ENCODE assay signal across 20 cellular contexts in the genomic region with DNA sequence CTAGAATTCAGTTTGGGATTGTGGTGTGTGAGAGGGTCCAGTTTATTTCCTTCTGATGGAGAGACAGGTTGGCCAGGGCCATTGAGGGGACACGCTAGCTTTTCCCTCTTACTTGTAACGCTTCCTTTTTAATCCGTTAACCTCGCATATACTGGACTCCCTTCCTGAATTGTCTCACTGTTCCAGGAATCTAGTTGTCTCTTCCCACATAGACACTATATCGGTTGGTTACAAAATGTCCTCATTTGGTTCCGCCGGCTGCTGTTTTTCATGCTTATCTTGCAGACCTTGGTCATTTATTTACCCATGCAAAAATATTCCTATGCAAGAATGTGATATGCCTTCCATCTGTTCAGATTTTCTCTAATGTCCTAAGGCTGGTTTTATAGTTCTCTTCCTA. TPM values are rescaled to one million over a fixed set of nuclear protein-coding genes. Genes with fewer than 3 reads are reported as not detected.
DNase-seq lines count a peak whose midpoint lies in the region; ATAC-seq, FAIRE-seq and TF ChIP-seq lines count a peak whose summit lies in the region.
"Had no signal": no experiment of that assay in that cellular context is flagged by ENCODE, and none has a peak within 500 bp of the region (broad histone marks: within the 10 kb centered on the region; RNA-seq: fewer than 3 reads in every experiment).

No MANE protein-coding gene starts in this region.

- no peaks in the 10 kb centered on the region for H3K36me3 ChIP-seq in liver (ENCODE audit: control insufficient read depth in 4 of 4, insufficient read depth in 3 of 4, low read depth in 1 of 4, low read length in 3 of 4)
- no peaks in the 10 kb centered on the region for H3K36me3 ChIP-seq in HepG2 (replicated peaks in 1 of 2; ENCODE audit: control insufficient read depth in 1 of 2, insufficient read depth in 2 of 2, low read length in 2 of 2)
- no peaks in the 10 kb centered on the region for H3K36me3 ChIP-seq in endocrine pancreas (ENCODE audit: control insufficient read depth, insufficient read depth, low read length)
- H3K36me3 ChIP-seq in aorta (ENCODE audit: control insufficient read depth in 1 of 2, insufficient read depth in 2 of 2, low read length in 1 of 2) = no peaks in the 10 kb centered on the region
- H3K36me3 ChIP-seq: brain microvascular endothelial cell, tibial artery had no signal

- intact Hi-C loops in HepG2 (cut with micrococcal nuclease; ENCODE audit: unreplicated experiment) (loop anchor here (2.0 kb wide), 1 partner anchor 39 kb away; no protein-coding TSS in a partner anchor), aorta (cut with DNase I) (loop anchor here in 1 of 2 donors (2.0 kb wide), 1 partner anchor 39 kb away; no protein-coding TSS in a partner anchor)

- no peaks in the 10 kb centered on the region for H4K20me1 ChIP-seq in HepG2 (ENCODE audit: insufficient read depth, low read length)

- H3K9me3 Mint-ChIP-seq in type B pancreatic cell = no peaks in the 10 kb centered on the region
- H3K9me3 Mint-ChIP-seq: activated naive CD4-positive, alpha-beta T cell treated with anti-CD3 and anti-CD28 coated beads, Interleukin-2, amount 10 ng/mL, durations not matched to agents 7 days and 5 days had no signal

- H3K27me3 ChIP-seq in liver (ENCODE audit: control insufficient read depth in 4 of 4, insufficient read depth in 4 of 4, low read length in 3 of 4) (no peaks in the 10 kb centered on the region), HepG2 (ENCODE audit: control insufficient read depth in 1 of 2, insufficient read depth in 2 of 2, low read length in 2 of 2) (peaks cover 0 to 13% of the 10 kb centered on the region in 2 experiments; a peak in 3 of 5 replicates), endocrine pancreas (ENCODE audit: control insufficient read depth, insufficient read depth, low read length) (no peaks in the 10 kb centered on the region), aorta (ENCODE audit: control insufficient read depth in 1 of 2, insufficient read depth in 2 of 2, low read length in 1 of 2) (no peaks in the 10 kb centered on the region)
- H3K27me3 ChIP-seq: brain microvascular endothelial cell had no signal

- peak overlapping the region in 2 of 3 donors; percentile 41 to 50 for H3K4me3 ChIP-seq in liver (ENCODE audit: low read depth in 1 of 3, low read length in 3 of 3)
- no peak overlapping the region for H3K4me3 ChIP-seq in HepG2 (replicated peaks in 1 of 3; ENCODE audit: insufficient read depth in 1 of 3, low read depth in 2 of 3, low read length in 3 of 3)
- H3K4me3 ChIP-seq in endocrine pancreas (ENCODE audit: control insufficient read depth, insufficient read depth, low read length) = peak overlapping the region; percentile 64
- peak overlapping the region; percentile 4 to 41 for H3K4me3 ChIP-seq in aorta (ENCODE audit: low read length in 2 of 2)

- no peaks in the 10 kb centered on the region for H3K4me1 Mint-ChIP-seq in type B pancreatic cell (ENCODE audit: unreplicated experiment)

- POLR2A ChIA-PET in HepG2 (lab: Yijun Ruan, JAX) = no interaction called here

- no peak overlapping the region for H2AFZ ChIP-seq in HepG2 (ENCODE audit: low read length)

- DNase-seq in HepG2 (ENCODE audit: low spot score) (no peak), occipital lobe (lab: John Stamatoyannopoulos, UW) (peak; percentile 25), aorta (no peak), NCI-H146 (lab: John Stamatoyannopoulos, UW) (no peak), type B pancreatic cell (ENCODE audit: extremely low spot score, unreplicated experiment) (no peak)
- DNase-seq: DMS53, NCI-H1105, NCI-H510A treated with DMSO at 0.1 percent for 48 hours had no signal

- TF ChIP-seq CTCF in liver (IDR thresholded peaks at IDR 0.05; ENCODE audit: low read depth, low read length, missing input control) (no peak), HepG2 (CRISPR knock-in tag; IDR thresholded peaks at IDR 0.05) (no peak), type B pancreatic cell (conservative IDR thresholded peaks at IDR 0.05) (no peak)

- in situ Hi-C loops in HepG2 (cut with HindIII; ENCODE audit: extremely low pct_ligation_motif_present, low pct_unique_long_range_greater_than_20kb) = no loop called here

- H3K27ac Mint-ChIP-seq in type B pancreatic cell = no peak overlapping the region
- H3K27ac Mint-ChIP-seq: activated naive CD4-positive, alpha-beta T cell treated with anti-CD3 and anti-CD28 coated beads, Interleukin-2, amount 10 ng/mL, durations not matched to agents 7 days and 5 days; CD4-positive, CD25-positive, alpha-beta regulatory T cell had no signal

- ATAC-seq in HepG2 (no peak), aorta (ENCODE audit: low FRiP score) (no peak), GM21737 (IDR thresholded peaks at IDR 0.05; ENCODE audit: unreplicated experiment) (no peak)

- no peak overlapping the region for H3K4me2 ChIP-seq in HepG2 (ENCODE audit: low read depth, low read length)

- H3K36me3 Mint-ChIP-seq in type B pancreatic cell = no peaks in the 10 kb centered on the region
- H3K36me3 Mint-ChIP-seq: activated naive CD4-positive, alpha-beta T cell treated with anti-CD3 and anti-CD28 coated beads, Interleukin-2, amount 10 ng/mL, durations not matched to agents 7 days and 5 days; CD4-positive, CD25-positive, alpha-beta regulatory T cell had no signal

- H3K4me3 Mint-ChIP-seq in type B pancreatic cell = no peak overlapping the region
- H3K4me3 Mint-ChIP-seq: activated naive CD4-positive, alpha-beta T cell treated with anti-CD3 and anti-CD28 coated beads, Interleukin-2, amount 10 ng/mL, durations not matched to agents 7 days and 5 days; CD4-positive, CD25-positive, alpha-beta regulatory T cell had no signal

- H3K79me2 ChIP-seq in HepG2 (ENCODE audit: insufficient read depth, low read length) = no peaks in the 10 kb centered on the region

- CTCF ChIA-PET in HepG2 (lab: Yijun Ruan, JAX; ENCODE audit: low intra/inter-chr PET ratio, low total read pairs) = interaction anchor here (1.2 to 1.5 kb wide), 2 partner anchors 38 to 39 kb away, joined by 7 to 8 read pairs; no protein-coding TSS in a partner anchor

- no peak overlapping the region for H3K9ac ChIP-seq in liver (ENCODE audit: low read depth in 1 of 2, low read length in 2 of 2)
- no peak overlapping the region for H3K9ac ChIP-seq in HepG2 (ENCODE audit: insufficient read depth, low read depth, low read length)
- peak overlapping the region; percentile 68 for H3K9ac ChIP-seq in endocrine pancreas (ENCODE audit: control insufficient read depth, insufficient read depth, low read length)

- TF ChIP-seq POLR2A in HepG2 (IDR thresholded peaks at IDR 0.05; ENCODE audit: insufficient read depth in 1 of 2, low read depth in 2 of 2, low read length in 2 of 2) = no peak

- BruUV-seq in HepG2 (replicated peaks; lab: Mats Ljungman, UMichigan) = no TSS peak

- TF ChIP-seq RAD21 in liver (IDR thresholded peaks at IDR 0.05) (no peak), HepG2 (CRISPR knock-in tag; IDR thresholded peaks at IDR 0.05) (no peak)

- TF ChIP-seq EP300 in HepG2 (IDR thresholded peaks at IDR 0.05; ENCODE audit: low read depth in 2 of 2, low read length in 2 of 2) (no peak), HepG2 (CRISPR knock-in tag; IDR thresholded peaks at IDR 0.05; ENCODE audit: borderline replicate concordance) (no peak)

- H3K4me1 ChIP-seq in liver (ENCODE audit: control insufficient read depth in 4 of 4, insufficient read depth in 4 of 4, low read length in 3 of 4) = peaks cover 3 to 11% (median 6%) of the 10 kb centered on the region in 4 donors
- H3K4me1 ChIP-seq in HepG2 (ENCODE audit: insufficient read depth, low read length) = no peaks in the 10 kb centered on the region
- no peaks in the 10 kb centered on the region for H3K4me1 ChIP-seq in endocrine pancreas (ENCODE audit: control insufficient read depth, insufficient read depth, low read length)
- no peaks in the 10 kb centered on the region for H3K4me1 ChIP-seq in aorta (ENCODE audit: control insufficient read depth in 1 of 2, insufficient read depth in 2 of 2, low read length in 2 of 2)

- H3K27ac ChIP-seq in liver (ENCODE audit: low read depth in 1 of 2, low read length in 2 of 2) = no peak overlapping the region
- no peak overlapping the region for H3K27ac ChIP-seq in HepG2 (ENCODE audit: extremely low read length, insufficient read depth, low read length)
- H3K27ac ChIP-seq in aorta (ENCODE audit: low read depth in 1 of 2, low read length in 2 of 2) = no peak overlapping the region
- H3K27ac ChIP-seq: brain microvascular endothelial cell, tibial artery had no signal

- no peak for FAIRE-seq in HepG2 (lab: Jason Lieb, UNC)
- FAIRE-seq: colon, keratinocyte had no signal

- 40% methylated on average over 7 of the region's 7 CpGs for WGBS in liver
- WGBS in HepG2 (ENCODE audit: low lambda C conversion rate) = 52% methylated on average over 7 of the region's 7 CpGs
- whole genome bisulfite sequencing in aorta, 2 donors = 11 to 14% methylated on average over 7 of the region's 7 CpGs

- H3K9me3 ChIP-seq in liver (ENCODE audit: control insufficient read depth in 4 of 4, low read length in 3 of 4) (no peaks in the 10 kb centered on the region), HepG2 (ENCODE audit: low read length) (no peaks in the 10 kb centered on the region), endocrine pancreas (ENCODE audit: control insufficient read depth, low read length) (no peaks in the 10 kb centered on the region), aorta (ENCODE audit: control insufficient read depth, low read length) (no peaks in the 10 kb centered on the region)
- H3K9me3 ChIP-seq: tibial artery had no signal

- peaks cover 12% of the 10 kb centered on the region for H3K27me3 Mint-ChIP-seq in type B pancreatic cell

RNA-seq across cellular contexts. Expression of a gene that starts 35.1 kb away (rescaled TPM):
- total RNA-seq in liver (1 to 10 TPM; 1.8 to 3.4 TPM), HepG2 (2016; rRNA removed; fragmentation: Illumina TruSeq; extraction: Trizol) (0.74 and 1.2 TPM in 2 replicates), occipital lobe (0.16 TPM), aorta (under 1 TPM in 1 of 2 donors, not detected in 1; 0.33 TPM), type B pancreatic cell (ENCODE audit: low replicate concordance) (1.1 and 2.5 TPM in 2 replicates)
- polyA plus RNA-seq in liver (under 1 TPM; 0.61 to 0.97 TPM), HepG2 (2011; rRNA removed) (0.16 and 0.48 TPM in 2 replicates), aorta (under 1 TPM in 1 of 2 donors, not detected in 1; 0.75 TPM)
- 0.20 and 0.53 TPM in 2 replicates for total RNA-seq in HepG2 (2016; cell fraction: cytosol; rRNA removed; fragmentation: Illumina TruSeq; extraction: Trizol; ENCODE audit: low read depth)
- total RNA-seq in HepG2 (2016; cell fraction: insoluble cytoplasmic fraction; rRNA removed; fragmentation: Illumina TruSeq; extraction: Trizol) = 0.73 and 1.4 TPM in 2 replicates
- 0.34 and 0.48 TPM in 2 replicates for total RNA-seq in HepG2 (2016; cell fraction: membrane; rRNA removed; fragmentation: Illumina TruSeq; extraction: Trizol)
- 0.62 and 0.63 TPM in 2 replicates for total RNA-seq in HepG2 (2016; cell fraction: nucleus; rRNA removed; fragmentation: Illumina TruSeq; extraction: Trizol)
- 0.41 and 0.48 TPM in 2 replicates for polyA plus RNA-seq in HepG2 (2011; cell fraction: cytosol; rRNA removed)
- 0.37 and 0.74 TPM in 2 replicates for polyA plus RNA-seq in HepG2 (2011; cell fraction: nucleus; rRNA removed)
- 0.28 TPM in 1 of 2 replicates, not detected in the other for polyA plus RNA-seq in HepG2 (2012)
- polyA plus RNA-seq in HepG2 (2016; cell fraction: cytosol; fragmentation: Illumina TruSeq; extraction: Trizol; ENCODE audit: low read depth) = 0.16 and 0.27 TPM in 2 replicates
- 0.81 and 0.88 TPM in 2 replicates for polyA plus RNA-seq in HepG2 (2016; cell fraction: insoluble cytoplasmic fraction; fragmentation: Illumina TruSeq; extraction: Trizol; ENCODE audit: low read depth)
- polyA plus RNA-seq in HepG2 (2016; cell fraction: membrane; fragmentation: Illumina TruSeq; extraction: Trizol; ENCODE audit: low read depth) = 0.49 and 0.50 TPM in 2 replicates
- 1.3 and 1.5 TPM in 2 replicates for polyA plus RNA-seq in HepG2 (2016; cell fraction: nucleus; fragmentation: Illumina TruSeq; extraction: Trizol; ENCODE audit: insufficient read depth, low read depth)
- polyA minus RNA-seq in HepG2 (2011; rRNA and poly(A)+ RNA removed; ENCODE audit: low replicate concordance) = not detected in 2 replicates
- polyA minus RNA-seq in HepG2 (2011; cell fraction: cytosol; rRNA and poly(A)+ RNA removed) = not detected in 2 replicates
- not detected in 2 replicates for polyA minus RNA-seq in HepG2 (2011; cell fraction: nucleus; rRNA and poly(A)+ RNA removed)
- total RNA-seq: CD4-positive, CD25-positive, alpha-beta regulatory T cell; endothelial cell of umbilical vein; fibroblast of villous mesenchyme had no signal
- polyA plus RNA-seq: endothelial cell of umbilical vein, keratinocyte, neural cell had no signal

Comparison
In these comparisons a context has a peak if more than half of its experiments do, and no peak if none do; other contexts are left out.
1. H3K4me3 ChIP-seq: peak in liver (2 of 3), endocrine pancreas (single experiment) and aorta (2 of 2); none in HepG2 (0 of 3).